Comparison of ENCODE assay signal across 8 cellular contexts in the genomic region with DNA sequence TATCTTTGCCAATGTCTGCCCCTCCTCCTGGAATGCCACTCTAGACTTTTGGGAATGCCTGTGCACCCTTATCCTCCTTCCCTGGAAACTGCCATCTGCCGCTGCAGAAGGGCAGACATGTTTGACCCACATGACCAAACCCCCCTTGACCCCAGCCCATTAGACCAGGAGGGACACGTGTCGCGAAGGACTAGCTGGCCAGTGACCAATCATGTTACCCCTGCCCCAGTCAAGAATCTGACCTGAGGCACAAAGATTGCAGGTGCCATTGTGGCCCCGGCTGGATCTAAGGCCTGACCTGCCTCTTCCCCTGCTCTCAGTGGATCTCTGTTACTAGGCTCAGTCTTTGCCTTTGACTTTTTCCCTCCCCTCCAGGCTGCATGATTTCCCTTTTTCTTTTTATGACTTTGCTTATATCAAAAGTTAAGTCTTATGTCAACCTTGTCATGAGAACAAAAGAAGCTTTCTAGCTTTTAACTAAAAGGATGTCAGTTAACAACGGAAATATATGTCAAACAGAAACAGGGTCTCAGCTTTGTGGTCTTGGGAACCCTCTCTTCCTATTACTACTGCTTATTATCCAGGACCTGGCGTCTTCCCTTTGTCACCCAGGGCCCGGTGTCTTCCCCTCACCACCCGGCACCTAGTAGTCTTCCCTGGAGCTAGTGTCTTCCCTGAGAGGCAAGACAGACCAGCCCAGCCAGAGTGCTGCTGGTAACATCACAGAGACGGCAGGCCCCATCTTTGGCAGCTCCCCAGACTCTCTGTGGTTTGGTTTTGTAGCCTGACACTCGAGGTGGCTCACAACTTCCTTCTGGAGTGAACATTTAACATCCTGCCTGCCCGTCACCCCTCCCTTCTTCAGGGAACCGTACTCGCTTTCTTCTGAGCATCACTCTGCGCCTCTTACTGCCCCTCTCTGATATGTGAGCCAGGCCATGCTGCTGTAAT. TPM values are rescaled to one million over a fixed set of nuclear protein-coding genes. Genes with fewer than 3 reads are reported as not detected.
A peak's percentile ranks its signal among the peaks of the same experiment; 100 is the strongest.
DNase-seq lines count a peak whose midpoint lies in the region; ATAC-seq and TF ChIP-seq lines count a peak whose summit lies in the region.

No MANE protein-coding gene starts in this region.

- TF ChIP-seq CTCF in NB4 (IDR thresholded peaks at IDR 0.05; ENCODE audit: low read depth, low read length) (no peak), fibroblast of mammary gland (conservative IDR thresholded peaks at IDR 0.05; ENCODE audit: control insufficient read depth, insufficient read depth, low read depth, low read length) (no peak)

- no peak for TF ChIP-seq POLR2A in NB4 (IDR thresholded peaks at IDR 0.05; ENCODE audit: extremely low read depth, insufficient read length)

- in situ Hi-C loops in ACHN (cut with HindIII; ENCODE audit: low pct_ligation_motif_present, low pct_unique_long_range_greater_than_20kb, low sequenced_read_pairs) = no loop called here

- H3K27ac Mint-ChIP-seq in activated CD8-positive, alpha-beta memory T cell treated with anti-CD3 and anti-CD28 coated beads, Interleukin-2, amount 10 ng/mL, durations not matched to agents 7 days and 5 days = peak overlapping the region; percentile 97

- peaks cover 18% of the 10 kb centered on the region for H3K36me3 Mint-ChIP-seq in activated CD8-positive, alpha-beta memory T cell treated with anti-CD3 and anti-CD28 coated beads, Interleukin-2, amount 10 ng/mL, durations not matched to agents 7 days and 5 days

- no peaks in the 10 kb centered on the region for H3K27me3 Mint-ChIP-seq in activated CD8-positive, alpha-beta memory T cell treated with anti-CD3 and anti-CD28 coated beads, Interleukin-2, amount 10 ng/mL, durations not matched to agents 7 days and 5 days

- CTCF ChIA-PET in activated CD8-positive, alpha-beta memory T cell treated with anti-CD3 and anti-CD28 coated beads, Interleukin-2, amount 10 ng/mL, durations not matched to agents 7 days and 5 days (lab: Charles Lee) = interaction anchor here (0.9 to 13.5 kb wide), 10 partner anchors 8 to 65 kb away, joined by 3 to 171 read pairs (median 6); partner anchors contain the start of gene PPIF

- peaks cover 6% of the 10 kb centered on the region for H3K9me3 Mint-ChIP-seq in activated CD8-positive, alpha-beta memory T cell treated with anti-CD3 and anti-CD28 coated beads, Interleukin-2, amount 10 ng/mL, durations not matched to agents 7 days and 5 days (ENCODE audit: low read depth)

- H3K4me3 Mint-ChIP-seq in activated CD8-positive, alpha-beta memory T cell treated with anti-CD3 and anti-CD28 coated beads, Interleukin-2, amount 10 ng/mL, durations not matched to agents 7 days and 5 days = peak overlapping the region; percentile 59

- no peak overlapping the region for H3K4me3 ChIP-seq in NB4 (ENCODE audit: low read depth, low read length)
- no peak overlapping the region for H3K4me3 ChIP-seq in fibroblast of mammary gland (ENCODE audit: control insufficient read depth, low read depth, low read length)

- peak; percentile 57 for ATAC-seq in GM21515 (IDR thresholded peaks at IDR 0.05; ENCODE audit: unreplicated experiment)
- ATAC-seq in activated CD8-positive, alpha-beta memory T cell treated with anti-CD3 and anti-CD28 coated beads, Interleukin-2, amount 10 ng/mL, durations not matched to agents 7 days and 5 days = peak; percentile 81

- peaks cover 72% of the 10 kb centered on the region for H3K4me1 Mint-ChIP-seq in activated CD8-positive, alpha-beta memory T cell treated with anti-CD3 and anti-CD28 coated beads, Interleukin-2, amount 10 ng/mL, durations not matched to agents 7 days and 5 days

- DNase-seq in ACHN = peak; percentile 40
- DNase-seq in NB4 (ENCODE audit: low read depth) = peak; percentile 89
- DNase-seq in activated CD8-positive, alpha-beta memory T cell treated with anti-CD3 and anti-CD28 coated beads, Interleukin-2, amount 10 ng/mL, durations not matched to agents 7 days and 5 days = peak; percentile 91
- peak; percentile 83 for DNase-seq in fibroblast of mammary gland (ENCODE audit: low read depth)
- DNase-seq in stimulated activated CD4-positive, alpha-beta T cell treated with anti-CD3 and anti-CD28 coated beads, Interleukin-1b, Interleukin-23, amount 100 ng/mL, for 1 hour (ENCODE audit: low read depth in 2 of 2) = peak; percentile 36 to 56
- DNase-seq in NCI-H69 (lab: John Stamatoyannopoulos, UW) = no peak
- no peak for DNase-seq in NCI-H1694 treated with DMSO at 0.1 percent for 48 hours (lab: John Stamatoyannopoulos, UW)

RNA-seq across cellular contexts. Expression of gene PPIF, which starts 24.4 kb away (rescaled TPM):
- total RNA-seq in activated CD8-positive, alpha-beta memory T cell treated with anti-CD3 and anti-CD28 coated beads, Interleukin-2, amount 10 ng/mL, durations not matched to agents 7 days and 5 days = 100 to 1,000 TPM; 119 to 144 TPM

Comparison
In these comparisons a context has a peak if more than half of its experiments do, and no peak if none do; other contexts are left out.
1. DNase-seq: peak in ACHN (single experiment), NB4 (single experiment), activated CD8-positive, alpha-beta memory T cell treated with anti-CD3 and anti-CD28 coated beads, Interleukin-2, amount 10 ng/mL, durations not matched to agents 7 days and 5 days (single experiment), fibroblast of mammary gland (single experiment) and stimulated activated CD4-positive, alpha-beta T cell treated with anti-CD3 and anti-CD28 coated beads, Interleukin-1b, Interleukin-23, amount 100 ng/mL, for 1 hour (2 of 2); none in NCI-H69 (single experiment) and NCI-H1694 treated with DMSO at 0.1 percent for 48 hours (single experiment).